In genomic region chr1:156020293-156021086, GRCh38 we compare ENCODE assay signal across 8 cellular contexts. TPM values are rescaled to one million over a fixed set of nuclear protein-coding genes. Genes with fewer than 3 reads are reported as not detected.
DNase-seq lines count a peak whose midpoint lies in the region; ATAC-seq and TF ChIP-seq lines count a peak whose summit lies in the region.

Gene SSR2, minus strand, starts transcription at chr1:156020951. Its CDS starts 784 bp downstream, at chr1:156020167.

- peak within 1 kb of the TSS; percentile 35 to 91 (median 88) for H3K27ac ChIP-seq in adrenal gland

- no peaks in the 10 kb centered on the region for H3K27me3 ChIP-seq in adrenal gland

- H3K4me1 ChIP-seq in adrenal gland (replicated peaks in 1 of 2): peaks cover 16 to 28% of the 10 kb centered on the region in 2 donors

- H3K27ac Mint-ChIP-seq in progenitor cell of endocrine pancreas: peak within 1 kb of the TSS; percentile 94

- H3K9me3 Mint-ChIP-seq in progenitor cell of endocrine pancreas (ENCODE audit: low read depth): no peaks in the 10 kb centered on the region

- TF ChIP-seq CTCF in adrenal gland (IDR thresholded peaks at IDR 0.05) (no peak), progenitor cell of endocrine pancreas (IDR thresholded peaks at IDR 0.05; ENCODE audit: unreplicated experiment) (no peak)

- DNase-seq in NCI-H1417 (lab: John Stamatoyannopoulos, UW): peak; percentile 85 to 97 (median 96)
- DNase-seq in T follicular helper cell (ENCODE audit: low read depth): peak; percentile 79
- DNase-seq in adrenal gland: peak; percentile 87 to 95 (median 91)
- peak; percentile 91 for DNase-seq in left cardiac atrium
- peak; percentile 66 for DNase-seq in progenitor cell of endocrine pancreas (ENCODE audit: low spot score, unreplicated experiment)
- peak; percentile 89 for DNase-seq in ureter (ENCODE audit: low spot score)

- peaks cover 5% of the 10 kb centered on the region for H3K27me3 Mint-ChIP-seq in progenitor cell of endocrine pancreas

- intact Hi-C loops in adrenal gland (cut with DNase I) (no loop called here), left cardiac atrium (cut with DNase I) (no loop called here)

- ATAC-seq in HG02642 (IDR thresholded peaks at IDR 0.05; ENCODE audit: poor library complexity, unreplicated experiment) (peak; percentile 96), left cardiac atrium (peak; percentile 98 to 99)

- peaks cover 11% of the 10 kb centered on the region for H3K36me3 Mint-ChIP-seq in progenitor cell of endocrine pancreas (ENCODE audit: insufficient read depth)

- H3K9me3 ChIP-seq in adrenal gland (replicated peaks in 1 of 3): no peaks in the 10 kb centered on the region

- TF ChIP-seq POLR2A in GM10847 (IDR thresholded peaks at IDR 0.05; ENCODE audit: extremely low read depth, insufficient read length) (peak; percentile 86), adrenal gland (IDR thresholded peaks at IDR 0.05) (peak; percentile 48 to 56)

- peaks cover 0 to 31% of the 10 kb centered on the region in 2 donors for H3K36me3 ChIP-seq in adrenal gland (replicated peaks in 1 of 2)

- H3K4me1 Mint-ChIP-seq in progenitor cell of endocrine pancreas (ENCODE audit: low read depth): peaks cover 12% of the 10 kb centered on the region

- peak within 1 kb of the TSS in 2 of 4 donors; percentile 60 to 89 for H3K4me3 ChIP-seq in adrenal gland

- 0 to 1% (median 0%) methylated on average over 30 to 44 of the region's 44 CpGs for WGBS in adrenal gland, 4 donors

- H3K4me3 Mint-ChIP-seq in progenitor cell of endocrine pancreas (ENCODE audit: low read depth): peak within 1 kb of the TSS; percentile 86

RNA-seq across cellular contexts. Expression of gene SSR2, which starts in this region (rescaled TPM):
- 100 to 1,000 TPM; 171 to 722 (median 354) TPM for total RNA-seq in adrenal gland
- 100 to 1,000 TPM; 164 to 724 (median 287) TPM for polyA plus RNA-seq in adrenal gland
- 100 to 1,000 TPM; 101 to 127 TPM for total RNA-seq in left cardiac atrium
- total RNA-seq in progenitor cell of endocrine pancreas: 299 and 301 TPM in 2 replicates
- total RNA-seq in ureter: 189 TPM
